ENCODE assay signal across 8 cellular contexts in the genomic region with DNA sequence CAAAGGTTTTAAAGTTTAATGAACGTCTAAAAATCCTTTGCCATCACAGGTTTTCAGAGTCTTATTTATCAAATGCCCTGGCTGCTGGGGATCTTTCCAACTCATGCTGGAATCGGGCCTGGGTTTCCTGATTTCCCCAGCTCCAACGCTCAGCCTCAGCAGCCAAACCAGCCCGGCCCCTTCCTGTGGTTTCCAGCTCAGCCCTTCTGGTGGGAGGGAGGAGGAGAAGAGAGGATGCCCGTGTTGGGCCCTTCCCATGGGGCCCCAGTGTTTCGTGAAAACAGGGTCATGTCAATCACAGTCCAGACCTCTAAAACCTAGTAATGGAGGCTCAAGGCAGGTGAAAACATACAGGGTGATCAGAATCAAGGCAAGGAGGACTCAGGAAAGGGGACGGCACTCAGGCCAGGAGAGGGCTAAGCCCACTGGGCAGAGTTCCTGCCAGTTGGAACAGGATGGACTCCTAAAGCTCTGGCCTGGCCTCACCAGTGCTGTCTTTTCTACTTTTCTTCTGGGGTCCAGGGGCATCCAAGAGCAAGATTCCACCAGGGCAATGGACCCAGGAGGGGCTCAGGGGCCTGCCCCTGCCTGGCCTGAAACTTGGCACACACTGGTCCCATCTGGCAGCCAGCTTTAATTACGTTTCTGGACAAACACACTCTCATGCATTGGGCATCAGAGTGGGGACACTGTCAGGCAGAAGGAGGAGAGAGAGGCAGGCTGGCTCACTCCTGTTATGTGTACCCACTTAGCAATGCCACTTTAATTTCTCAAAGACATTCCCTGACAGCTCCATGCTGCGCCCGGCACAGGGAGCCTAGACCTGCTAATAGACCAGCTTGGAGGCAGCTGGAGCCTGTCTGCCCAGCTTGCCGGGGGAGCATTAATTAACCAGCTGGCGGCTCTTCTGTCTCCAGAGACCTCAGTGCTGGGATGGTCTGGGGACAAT.
DNase-seq lines count a peak whose midpoint lies in the region; ATAC-seq and TF ChIP-seq lines count a peak whose summit lies in the region.

No MANE protein-coding gene starts in this region.

- peak; percentile 52 for ATAC-seq in omental fat pad (ENCODE audit: low FRiP score)

- TF ChIP-seq CTCF in CD14-positive monocyte (IDR thresholded peaks at IDR 0.05), result no peak
- no peak for TF ChIP-seq CTCF in omental fat pad (IDR thresholded peaks at IDR 0.05)
- TF ChIP-seq CTCF in colonic mucosa (IDR thresholded peaks at IDR 0.05), result no peak

- H3K9me3 Mint-ChIP-seq in CD14-positive monocyte, result peaks cover 14 to 25% (median 21%) of the 10 kb centered on the region in 7 donors

- no peak overlapping the region for H3K4me3 ChIP-seq in colonic mucosa

- intact Hi-C loops in CD14-positive monocyte (cut with micrococcal nuclease) (loop anchor here (10.0 kb wide), 2 partner anchors 55 to 145 kb away; no protein-coding TSS in a partner anchor), colonic mucosa (cut with DNase I) (no loop called here)

- H3K4me1 ChIP-seq in colonic mucosa, result peaks cover 12% of the 10 kb centered on the region

- no peaks in the 10 kb centered on the region for H3K27me3 ChIP-seq in colonic mucosa

- H3K36me3 Mint-ChIP-seq in CD14-positive monocyte, result peaks cover 4 to 16% of the 10 kb centered on the region in 2 donors

- peaks cover 0 to 2% (median 1%) of the 10 kb centered on the region in 3 donors for H3K27me3 Mint-ChIP-seq in CD14-positive monocyte (ENCODE audit: low read depth in 3 of 3)

- no peak overlapping the region for H3K27ac ChIP-seq in colonic mucosa

- H3K27ac Mint-ChIP-seq in CD14-positive monocyte, result peak overlapping the region; percentile 89 to 95 (median 92)

- H3K9me3 ChIP-seq in colonic mucosa, result no peaks in the 10 kb centered on the region

- H3K36me3 ChIP-seq in colonic mucosa, result no peaks in the 10 kb centered on the region

- H3K9ac ChIP-seq in colonic mucosa (ENCODE audit: low read depth in 2 of 2, low read length in 2 of 2), result peak overlapping the region in 1 of 2 donors; percentile 13

- DNase-seq in CD14-positive monocyte (ENCODE audit: low spot score), result no peak
- peak; percentile 37 for DNase-seq in NCI-H2029 (lab: John Stamatoyannopoulos, UW)
- DNase-seq in ecto neural progenitor cell (ENCODE audit: low spot score), result peak; percentile 37
- no peak for DNase-seq in omental fat pad (ENCODE audit: low spot score)
- DNase-seq in T1000 (lab: John Stamatoyannopoulos, UW), result no peak
- no peak for DNase-seq in SIG-M5 (lab: John Stamatoyannopoulos, UW)
- no peak for DNase-seq in colonic mucosa
- no peak for DNase-seq in NCI-H526 treated with DMSO at 0.1 percent for 48 hours (lab: John Stamatoyannopoulos, UW)

- H3K4me3 Mint-ChIP-seq in CD14-positive monocyte, result peak overlapping the region in 1 of 2 donors; percentile 53

- H3K4me1 Mint-ChIP-seq in CD14-positive monocyte, result peaks cover 52% of the 10 kb centered on the region

Comparison
In these comparisons a context has a peak if more than half of its experiments do, and no peak if none do; other contexts are left out.
1. DNase-seq: peak in NCI-H2029 (single experiment) and ecto neural progenitor cell (single experiment); none in CD14-positive monocyte (single experiment), omental fat pad (single experiment), T1000 (single experiment), SIG-M5 (single experiment), colonic mucosa (single experiment) and NCI-H526 treated with DMSO at 0.1 percent for 48 hours (single experiment).